Comparison of ENCODE assay signal across 34 cellular contexts in genomic region chr16:4654946-4655590, GRCh38. TPM values are rescaled to one million over a fixed set of nuclear protein-coding genes. Genes with fewer than 3 reads are reported as not detected.
DNase-seq lines count a peak whose midpoint lies in the region; ATAC-seq and TF ChIP-seq lines count a peak whose summit lies in the region.
"Had no signal": no experiment of that assay in that cellular context is flagged by ENCODE, and none has a peak within 500 bp of the region (broad histone marks: within the 10 kb centered on the region; RNA-seq: fewer than 3 reads in every experiment).

No MANE protein-coding gene starts in this region.

- H3K9me3 ChIP-seq in heart right ventricle (no peaks in the 10 kb centered on the region), left lung (no peaks in the 10 kb centered on the region)
- H3K9me3 ChIP-seq: ovary, tibial artery had no signal

- no peaks in the 10 kb centered on the region for H3K27me3 ChIP-seq in heart right ventricle
- H3K27me3 ChIP-seq in left lung, result no peaks in the 10 kb centered on the region
- H3K27me3 ChIP-seq: ovary, tibial artery had no signal

- no peak for TF ChIP-seq POLR2A in GM18505 (IDR thresholded peaks at IDR 0.05; ENCODE audit: borderline replicate concordance, extremely low read depth, insufficient read depth, insufficient read length)

- H3K4me3 ChIP-seq in heart right ventricle (no peak overlapping the region), left lung (no peak overlapping the region)
- H3K4me3 ChIP-seq: ovary, tibial artery had no signal

- intact Hi-C loops in Right ventricle myocardium inferior (cut with DNase I), result no loop called here
- intact Hi-C loops in heart right ventricle (cut with DNase I), result no loop called here
- intact Hi-C loops in left lung (cut with DNase I), result no loop called here

- no peaks in the 10 kb centered on the region for H3K27me3 Mint-ChIP-seq in progenitor cell of endocrine pancreas
- H3K27me3 Mint-ChIP-seq: activated CD4-positive, alpha-beta memory T cell treated with anti-CD3 and anti-CD28 coated beads for 36 hours; activated naive CD8-positive, alpha-beta T cell; activated T-helper 17 cell treated with anti-CD3 and anti-CD28 coated beads, Interleukin-2, amount 50 U/mL, for 72 hours; CD4-positive, alpha-beta T cell had no signal

- WGBS in heart right ventricle, 2 donors, result 80 to 85% methylated on average over 13 of the region's 13 CpGs

- H3K36me3 ChIP-seq in heart right ventricle, result peaks cover 0 to 100% (median 40%) of the 10 kb centered on the region in 9 donors
- H3K36me3 ChIP-seq in left lung, result peaks cover 0 to 99% of the 10 kb centered on the region in 2 donors
- H3K36me3 ChIP-seq: ovary had no signal

- no peak for ATAC-seq in Right ventricle myocardium inferior
- no peak for ATAC-seq in heart right ventricle
- ATAC-seq in left lung, result no peak
- no peak for ATAC-seq in GM18505 (IDR thresholded peaks at IDR 0.05; ENCODE audit: unreplicated experiment)
- ATAC-seq in GM19035 (IDR thresholded peaks at IDR 0.05; ENCODE audit: unreplicated experiment), result no peak
- ATAC-seq: activated T-helper 17 cell treated with anti-CD3 and anti-CD28 coated beads, Interleukin-2, amount 50 U/mL, for 72 hours; esophagus mucosa had no signal

- no peaks in the 10 kb centered on the region for H3K9me3 Mint-ChIP-seq in progenitor cell of endocrine pancreas (ENCODE audit: low read depth)
- H3K9me3 Mint-ChIP-seq: activated CD4-positive, alpha-beta memory T cell treated with anti-CD3 and anti-CD28 coated beads for 36 hours; activated T-helper 17 cell treated with anti-CD3 and anti-CD28 coated beads, Interleukin-2, amount 50 U/mL, for 72 hours; CD4-positive, alpha-beta T cell; HFFc6; nephron progenitor cell; T-helper 2 cell treated with Interferon-gamma antibody and Interleukin-4, amounts not matched to agents 5 μg/mL and 100 μg/mL, for 36 hours had no signal

- H3K36me3 Mint-ChIP-seq in progenitor cell of endocrine pancreas (ENCODE audit: insufficient read depth), result peaks cover 10% of the 10 kb centered on the region

- peaks cover 14% of the 10 kb centered on the region for H3K4me1 Mint-ChIP-seq in progenitor cell of endocrine pancreas (ENCODE audit: low read depth)

- H3K27ac ChIP-seq in heart right ventricle (no peak overlapping the region), left lung (peak overlapping the region; percentile 54 to 81)
- H3K27ac ChIP-seq: ovary, tibial artery had no signal

- H3K4me1 ChIP-seq in heart right ventricle (peaks cover 3 to 14% (median 5%) of the 10 kb centered on the region in 9 donors), left lung (peaks cover 4 to 21% of the 10 kb centered on the region in 2 donors)

- TF ChIP-seq CTCF in heart right ventricle (IDR thresholded peaks at IDR 0.05) (no peak), left lung (IDR thresholded peaks at IDR 0.05) (no peak), progenitor cell of endocrine pancreas (IDR thresholded peaks at IDR 0.05; ENCODE audit: unreplicated experiment) (no peak)

- no peak overlapping the region for H3K4me3 Mint-ChIP-seq in progenitor cell of endocrine pancreas (ENCODE audit: low read depth)
- H3K4me3 Mint-ChIP-seq: activated CD4-positive, alpha-beta memory T cell treated with anti-CD3 and anti-CD28 coated beads for 36 hours; activated naive CD8-positive, alpha-beta T cell; activated T-helper 17 cell treated with anti-CD3 and anti-CD28 coated beads, Interleukin-2, amount 50 U/mL, for 72 hours; HFFc6; nephron progenitor cell; T-helper 2 cell treated with Interferon-gamma antibody and Interleukin-4, amounts not matched to agents 5 μg/mL and 100 μg/mL, for 36 hours had no signal

- H3K27ac Mint-ChIP-seq in progenitor cell of endocrine pancreas, result peak overlapping the region; percentile 56
- H3K27ac Mint-ChIP-seq: activated CD4-positive, alpha-beta memory T cell treated with anti-CD3 and anti-CD28 coated beads for 36 hours; activated naive CD8-positive, alpha-beta T cell; activated T-helper 17 cell treated with anti-CD3 and anti-CD28 coated beads, Interleukin-2, amount 50 U/mL, for 72 hours; CD4-positive, alpha-beta T cell; HFFc6; nephron progenitor cell; T-helper 2 cell treated with Interferon-gamma antibody and Interleukin-4, amounts not matched to agents 5 μg/mL and 100 μg/mL, for 36 hours had no signal

- DNase-seq in Right ventricle myocardium inferior (ENCODE audit: missing footprints), result peak; percentile 58
- DNase-seq in heart right ventricle, result no peak
- no peak for DNase-seq in left lung
- no peak for DNase-seq in progenitor cell of endocrine pancreas (ENCODE audit: low spot score, unreplicated experiment)
- no peak for DNase-seq in activated naive CD4-positive, alpha-beta T cell (lab: John Stamatoyannopoulos, UW)
- no peak for DNase-seq in activated CD8-positive, alpha-beta memory T cell treated with anti-CD3 and anti-CD28 coated beads, Interleukin-2, amount 50 U/mL, for 48 hours
- DNase-seq: 8988T; activated CD4-positive, alpha-beta memory T cell treated with anti-CD3 and anti-CD28 coated beads for 36 hours; activated CD4-positive, alpha-beta T cell treated with anti-CD3 and anti-CD28 coated beads for 1 hour; anterior cingulate cortex; CD4-positive, alpha-beta T cell; cortex of kidney; GOT3; head of caudate nucleus; HFFc6; kidney glomerular epithelial cell; mammary epithelial cell; MV-4-11; NCI-H1436 treated with DMSO at 0.1 percent for 48 hours; NCI-H2081 treated with DMSO at 0.1 percent for 48 hours; NCI-H2227 treated with DMSO at 0.1 percent for 48 hours; NCI-H526; nephron progenitor cell; ovary; PC-3; Right ventricle myocardium superior; stimulated activated CD8-positive, alpha-beta memory T cell treated with anti-CD3 and anti-CD28 coated beads, Interleukin-4, amount 100 ng/mL, for 48 hours; tibial artery had no signal

RNA-seq across cellular contexts. Expression of gene MGRN1, which starts 30.4 kb away (rescaled TPM):
- 32.2 TPM for total RNA-seq in Right ventricle myocardium inferior
- total RNA-seq in heart right ventricle, result 10 to 100 TPM; 32.2 to 73.5 (median 42.9) TPM
- 10 to 100 TPM; 19.2 to 20.3 TPM for polyA plus RNA-seq in heart right ventricle
- 10 to 100 TPM; 81.6 to 98.1 TPM for total RNA-seq in left lung
- total RNA-seq in progenitor cell of endocrine pancreas, result 104 and 105 TPM in 2 replicates

RNA-seq across cellular contexts. Expression of gene NUDT16L1, which starts 38.3 kb away (rescaled TPM):
- total RNA-seq in Right ventricle myocardium inferior (52.3 TPM), heart right ventricle (10 to 100 TPM; 34.1 to 65.7 (median 49.6) TPM), left lung (10 to 100 TPM; 26.6 to 53.1 TPM), progenitor cell of endocrine pancreas (39.4 and 41.8 TPM in 2 replicates)
- 10 to 100 TPM; 25.4 to 48.8 TPM for polyA plus RNA-seq in heart right ventricle

RNA-seq across cellular contexts. Expression of gene UBALD1, which starts 40.4 kb away (rescaled TPM):
- total RNA-seq in Right ventricle myocardium inferior, result 26.2 TPM
- total RNA-seq in heart right ventricle, result 10 to 100 TPM; 14.7 to 34.4 (median 20.4) TPM
- 10 to 100 TPM; 19.4 to 39.4 TPM for polyA plus RNA-seq in heart right ventricle
- total RNA-seq in left lung, result 10 to 100 TPM; 26.7 to 27.8 TPM
- total RNA-seq in progenitor cell of endocrine pancreas, result 39.0 and 39.4 TPM in 2 replicates

Comparison
In these comparisons a context has a peak if more than half of its experiments do, and no peak if none do; other contexts are left out.
1. H3K27ac ChIP-seq: peak in left lung (2 of 2); none in heart right ventricle (0 of 10).